5 cellular contexts compared by ENCODE assay signal in genomic region chr18:227374-227773, GRCh38.
"Had no signal": no experiment of that assay in that cellular context is flagged by ENCODE, and none has a peak within 500 bp of the region (broad histone marks: within the 10 kb centered on the region; RNA-seq: fewer than 3 reads in every experiment).

No MANE protein-coding gene starts in this region.

- DNase-seq: KBM-7, KG1 had no signal

- FAIRE-seq: HepG2, HTR-8/SVneo had no signal

- H3K27ac ChIP-seq: HL-60 had no signal
